ENCODE assay signal across 1 cellular context in the genomic region with DNA sequence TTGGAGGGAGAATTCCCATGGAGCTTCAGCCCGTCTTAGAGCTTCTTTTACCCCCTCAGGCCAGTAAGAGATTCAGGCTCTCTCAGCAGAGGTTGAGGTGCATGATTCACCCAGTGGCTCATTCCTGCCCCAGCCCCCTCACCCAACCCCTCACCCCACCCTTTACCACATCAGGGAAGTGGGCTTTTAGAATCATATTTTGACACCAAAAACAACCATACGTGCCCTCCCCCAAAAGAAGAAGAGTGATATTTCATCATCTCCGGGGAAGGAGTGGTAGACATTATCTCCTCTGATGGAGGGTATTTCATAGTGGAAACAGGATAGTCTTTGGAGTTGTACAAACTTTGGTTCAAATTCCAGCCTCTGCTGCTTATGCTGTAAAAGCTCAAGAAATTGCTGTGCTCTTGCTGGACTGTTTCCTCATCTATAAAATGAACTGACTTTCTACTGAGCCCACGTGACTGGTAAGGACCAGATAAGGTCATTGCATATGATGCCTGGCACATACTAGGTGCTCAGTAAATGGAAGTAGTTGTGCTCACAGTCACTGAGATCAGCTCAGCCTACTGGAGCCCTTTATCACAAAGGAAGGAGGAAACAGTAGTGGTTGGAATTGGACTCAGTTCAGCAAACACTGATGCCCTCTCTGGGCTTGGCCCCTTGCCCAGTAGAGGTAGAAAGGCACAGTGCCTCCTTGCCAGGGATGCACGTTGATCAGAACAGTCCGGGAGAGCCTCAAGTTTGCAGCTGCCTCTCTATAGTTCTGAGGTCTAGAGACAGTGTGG.
TF ChIP-seq lines count a peak whose summit lies in the region.

No MANE protein-coding gene starts in this region.

TF ChIP-seq in HEK293, 187 proteins besides CTCF, POLR2A, EP300 and RAD21 (continued from another document):
- no peak for TF ChIP-seq ZNF16 (tag by site-specific recombination; IDR thresholded peaks at IDR 0.05; ENCODE audit: low read depth)
- no peak for TF ChIP-seq ZNF155 (tag by site-specific recombination; IDR thresholded peaks at IDR 0.05)
- TF ChIP-seq, protein P1, sequence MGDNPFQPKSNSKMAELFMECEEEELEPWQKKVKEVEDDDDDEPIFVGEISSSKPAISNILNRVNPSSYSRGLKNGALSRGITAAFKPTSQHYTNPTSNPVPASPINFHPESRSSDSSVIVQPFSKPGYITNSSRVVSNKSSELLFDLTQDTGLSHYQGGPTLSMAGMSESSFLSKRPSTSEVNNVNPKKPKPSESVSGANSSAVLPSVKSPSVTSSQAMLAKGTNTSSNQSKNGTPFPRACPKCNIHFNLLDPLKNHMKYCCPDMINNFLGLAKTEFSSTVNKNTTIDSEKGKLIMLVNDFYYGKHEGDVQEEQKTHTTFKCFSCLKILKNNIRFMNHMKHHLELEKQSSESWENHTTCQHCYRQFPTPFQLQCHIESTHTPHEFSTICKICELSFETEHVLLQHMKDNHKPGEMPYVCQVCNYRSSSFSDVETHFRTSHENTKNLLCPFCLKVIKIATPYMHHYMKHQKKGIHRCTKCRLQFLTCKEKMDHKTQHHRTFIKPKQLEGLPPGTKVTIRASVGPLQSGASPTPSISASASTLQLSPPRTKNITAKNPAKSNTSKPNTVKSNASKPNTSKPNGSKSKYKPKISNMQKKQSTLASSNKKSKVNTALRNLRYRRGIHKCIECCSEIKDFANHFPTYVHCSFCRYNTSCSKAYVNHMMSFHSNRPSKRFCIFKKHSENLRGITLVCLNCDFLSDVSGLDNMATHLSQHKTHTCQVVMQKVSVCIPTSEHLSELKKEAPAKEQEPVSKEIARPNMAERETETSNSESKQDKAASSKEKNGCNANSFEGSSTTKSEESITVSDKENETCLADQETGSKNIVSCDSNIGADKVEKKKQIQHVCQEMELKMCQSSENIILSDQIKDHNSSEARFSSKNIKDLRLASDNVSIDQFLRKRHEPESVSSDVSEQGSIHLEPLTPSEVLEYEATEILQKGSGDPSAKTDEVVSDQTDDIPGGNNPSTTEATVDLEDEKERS (tag by site-specific recombination; IDR thresholded peaks at IDR 0.05) = no peak
- peak; percentile 95 for TF ChIP-seq ZNF664 (tag by site-specific recombination; IDR thresholded peaks at IDR 0.05)
- TF ChIP-seq GLIS1 (tag by site-specific recombination; IDR thresholded peaks at IDR 0.05) = peak; percentile 76
- no peak for TF ChIP-seq ZNF558 (tag by site-specific recombination; IDR thresholded peaks at IDR 0.05)
- no peak for TF ChIP-seq YY1 (tag by site-specific recombination; IDR thresholded peaks at IDR 0.05)
- TF ChIP-seq, protein P2, sequence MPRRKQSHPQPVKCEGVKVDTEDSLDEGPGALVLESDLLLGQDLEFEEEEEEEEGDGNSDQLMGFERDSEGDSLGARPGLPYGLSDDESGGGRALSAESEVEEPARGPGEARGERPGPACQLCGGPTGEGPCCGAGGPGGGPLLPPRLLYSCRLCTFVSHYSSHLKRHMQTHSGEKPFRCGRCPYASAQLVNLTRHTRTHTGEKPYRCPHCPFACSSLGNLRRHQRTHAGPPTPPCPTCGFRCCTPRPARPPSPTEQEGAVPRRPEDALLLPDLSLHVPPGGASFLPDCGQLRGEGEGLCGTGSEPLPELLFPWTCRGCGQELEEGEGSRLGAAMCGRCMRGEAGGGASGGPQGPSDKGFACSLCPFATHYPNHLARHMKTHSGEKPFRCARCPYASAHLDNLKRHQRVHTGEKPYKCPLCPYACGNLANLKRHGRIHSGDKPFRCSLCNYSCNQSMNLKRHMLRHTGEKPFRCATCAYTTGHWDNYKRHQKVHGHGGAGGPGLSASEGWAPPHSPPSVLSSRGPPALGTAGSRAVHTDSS (tag by site-specific recombination; IDR thresholded peaks at IDR 0.05) = no peak
- TF ChIP-seq ZNF510 (tag by site-specific recombination; IDR thresholded peaks at IDR 0.05; ENCODE audit: insufficient replicate concordance) = no peak
- TF ChIP-seq ZNF239 (tag by site-specific recombination; IDR thresholded peaks at IDR 0.05) = peak; percentile 71; the same call in 1 of the 2 replicates
- TF ChIP-seq ZNF596 (tag by site-specific recombination; IDR thresholded peaks at IDR 0.05) = no peak
- TF ChIP-seq ZNF140 (tag by site-specific recombination; IDR thresholded peaks at IDR 0.05) = no peak
- no peak for TF ChIP-seq ZNF394 (tag by site-specific recombination; IDR thresholded peaks at IDR 0.05; ENCODE audit: borderline replicate concordance)
